ENCODE assay signal across 8 cellular contexts in the genomic region with DNA sequence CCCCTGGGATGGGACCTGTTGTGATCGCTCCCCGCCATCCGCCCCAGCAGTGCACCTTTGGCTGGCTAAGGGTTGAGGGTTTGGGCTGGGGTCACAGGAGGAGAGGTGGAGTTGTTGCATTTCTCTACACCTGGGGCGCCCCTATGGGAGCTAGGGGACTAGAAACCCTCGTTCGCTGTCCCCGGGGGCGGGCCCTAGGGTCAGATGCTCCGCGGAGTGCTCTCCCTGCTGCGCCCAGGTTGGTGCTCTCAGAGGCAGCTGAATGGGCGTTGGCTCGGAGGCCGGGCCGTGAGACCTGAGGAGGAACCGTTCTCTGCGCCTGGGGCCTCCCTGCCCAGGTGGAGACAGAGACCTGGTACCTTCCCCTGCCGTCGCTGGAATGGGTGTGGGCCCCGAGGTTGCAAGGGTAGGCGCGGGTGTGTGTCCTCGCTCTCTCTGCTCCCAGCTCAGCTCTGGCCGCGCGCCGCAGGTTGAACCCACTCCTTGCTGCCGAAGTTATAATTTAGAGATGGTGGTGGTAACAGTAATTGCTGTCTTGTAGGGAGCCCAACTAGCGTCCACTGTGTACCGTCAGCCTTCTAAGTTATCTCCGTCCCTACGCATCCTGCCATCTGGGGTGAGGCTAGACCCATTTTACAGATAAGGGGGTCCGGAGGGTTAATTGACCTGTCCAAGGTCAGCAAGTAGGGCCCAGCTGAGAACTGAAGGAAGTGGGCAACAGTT. TPM values are rescaled to one million over a fixed set of nuclear protein-coding genes. Genes with fewer than 3 reads are reported as not detected.
DNase-seq lines count a peak whose midpoint lies in the region; ATAC-seq and TF ChIP-seq lines count a peak whose summit lies in the region.

No MANE protein-coding gene starts in this region.

- TF ChIP-seq CTCF in LNCaP clone FGC (IDR thresholded peaks at IDR 0.05; ENCODE audit: control insufficient read depth, extremely low read depth, insufficient read depth) = no peak
- TF ChIP-seq CTCF in glutamatergic neuron (IDR thresholded peaks at IDR 0.05; ENCODE audit: partially characterized antibody, unreplicated experiment) = no peak
- no peak for TF ChIP-seq CTCF in retinal pigment epithelial cell (conservative IDR thresholded peaks at IDR 0.05; ENCODE audit: low read depth, low read length)

- no peak for ATAC-seq in HG03039 (IDR thresholded peaks at IDR 0.05; ENCODE audit: unreplicated experiment)

- H3K4me3 ChIP-seq in LNCaP clone FGC (ENCODE audit: low read depth, low read length) (peak overlapping the region; percentile 99), retinal pigment epithelial cell (ENCODE audit: low read length) (peak overlapping the region; percentile 99)

- H3K27ac Mint-ChIP-seq in activated T-helper 2 cell treated with anti-CD3 and anti-CD28 coated beads, Interferon-gamma antibody, Interleukin-2, Interleukin-4, amounts not matched to agents 10 μg/mL and 5 μg/mL and 100 μg/mL, durations not matched to agents 14 hours and 24 hours and 36 hours = peak overlapping the region; percentile 45
- H3K27ac Mint-ChIP-seq in glutamatergic neuron (ENCODE audit: unreplicated experiment) = no peak overlapping the region

- intact Hi-C loops in activated T-helper 2 cell treated with anti-CD3 and anti-CD28 coated beads, Interferon-gamma antibody, Interleukin-2, Interleukin-4, amounts not matched to agents 10 μg/mL and 5 μg/mL and 100 μg/mL, durations not matched to agents 14 hours and 24 hours and 36 hours (cut with micrococcal nuclease) = loop anchor here (2.0 to 5.0 kb wide), 5 partner anchors 26 to 108 kb away; no protein-coding TSS in a partner anchor

- peaks cover 37% of the 10 kb centered on the region for H3K4me1 Mint-ChIP-seq in activated T-helper 2 cell treated with anti-CD3 and anti-CD28 coated beads, Interferon-gamma antibody, Interleukin-2, Interleukin-4, amounts not matched to agents 10 μg/mL and 5 μg/mL and 100 μg/mL, durations not matched to agents 14 hours and 24 hours and 36 hours (ENCODE audit: low read depth)
- H3K4me1 Mint-ChIP-seq in glutamatergic neuron (ENCODE audit: low read depth, unreplicated experiment) = peaks cover 9% of the 10 kb centered on the region

- no peaks in the 10 kb centered on the region for H3K27me3 Mint-ChIP-seq in activated T-helper 2 cell treated with anti-CD3 and anti-CD28 coated beads, Interferon-gamma antibody, Interleukin-2, Interleukin-4, amounts not matched to agents 10 μg/mL and 5 μg/mL and 100 μg/mL, durations not matched to agents 14 hours and 24 hours and 36 hours (ENCODE audit: low read depth)
- peaks cover 4% of the 10 kb centered on the region for H3K27me3 Mint-ChIP-seq in glutamatergic neuron (ENCODE audit: unreplicated experiment)

- peak overlapping the region; percentile 80 for H3K4me3 Mint-ChIP-seq in activated T-helper 2 cell treated with anti-CD3 and anti-CD28 coated beads, Interferon-gamma antibody, Interleukin-2, Interleukin-4, amounts not matched to agents 10 μg/mL and 5 μg/mL and 100 μg/mL, durations not matched to agents 14 hours and 24 hours and 36 hours (ENCODE audit: low read depth)
- H3K4me3 Mint-ChIP-seq in glutamatergic neuron (ENCODE audit: unreplicated experiment) = peak overlapping the region; percentile 84

- peak; percentile 38 for DNase-seq in NCI-H146 (lab: John Stamatoyannopoulos, UW)
- DNase-seq in NCI-H146 treated with DMSO at 0.1 percent for 48 hours (lab: John Stamatoyannopoulos, UW; ENCODE audit: unreplicated experiment) = no peak
- no peak for DNase-seq in LNCaP clone FGC (ENCODE audit: low read depth)
- peak; percentile 36 for DNase-seq in activated T-helper 2 cell treated with anti-CD3 and anti-CD28 coated beads, Interferon-gamma antibody, Interleukin-2, Interleukin-4, amounts not matched to agents 10 μg/mL and 5 μg/mL and 100 μg/mL, durations not matched to agents 14 hours and 24 hours and 36 hours (ENCODE audit: low spot score)
- DNase-seq in glutamatergic neuron = no peak
- no peak for DNase-seq in retinal pigment epithelial cell (ENCODE audit: low read depth)
- DNase-seq in Ammon's horn (ENCODE audit: low spot score) = no peak

- no peaks in the 10 kb centered on the region for H3K9me3 Mint-ChIP-seq in activated T-helper 2 cell treated with anti-CD3 and anti-CD28 coated beads, Interferon-gamma antibody, Interleukin-2, Interleukin-4, amounts not matched to agents 10 μg/mL and 5 μg/mL and 100 μg/mL, durations not matched to agents 14 hours and 24 hours and 36 hours
- H3K9me3 Mint-ChIP-seq in glutamatergic neuron (ENCODE audit: unreplicated experiment) = peaks cover 1% of the 10 kb centered on the region

- peaks cover 4% of the 10 kb centered on the region for H3K36me3 Mint-ChIP-seq in activated T-helper 2 cell treated with anti-CD3 and anti-CD28 coated beads, Interferon-gamma antibody, Interleukin-2, Interleukin-4, amounts not matched to agents 10 μg/mL and 5 μg/mL and 100 μg/mL, durations not matched to agents 14 hours and 24 hours and 36 hours (ENCODE audit: low read depth)
- H3K36me3 Mint-ChIP-seq in glutamatergic neuron (ENCODE audit: unreplicated experiment) = no peaks in the 10 kb centered on the region

RNA-seq across cellular contexts. Expression of a gene that starts 1.0 kb away (rescaled TPM):
- total RNA-seq in activated T-helper 2 cell treated with anti-CD3 and anti-CD28 coated beads, Interferon-gamma antibody, Interleukin-2, Interleukin-4, amounts not matched to agents 10 μg/mL and 5 μg/mL and 100 μg/mL, durations not matched to agents 14 hours and 24 hours and 36 hours = 34.8 and 35.6 TPM in 2 replicates
- 75.4 TPM for total RNA-seq in glutamatergic neuron (ENCODE audit: unreplicated experiment)

Comparison
In these comparisons a context has a peak if more than half of its experiments do, and no peak if none do; other contexts are left out.
1. DNase-seq: peak in NCI-H146 (single experiment) and activated T-helper 2 cell treated with anti-CD3 and anti-CD28 coated beads, Interferon-gamma antibody, Interleukin-2, Interleukin-4, amounts not matched to agents 10 μg/mL and 5 μg/mL and 100 μg/mL, durations not matched to agents 14 hours and 24 hours and 36 hours (single experiment); none in NCI-H146 treated with DMSO at 0.1 percent for 48 hours (single experiment), LNCaP clone FGC (single experiment), glutamatergic neuron (single experiment), retinal pigment epithelial cell (single experiment) and Ammon's horn (single experiment).